25 cellular contexts compared by ENCODE assay signal in the genomic region with DNA sequence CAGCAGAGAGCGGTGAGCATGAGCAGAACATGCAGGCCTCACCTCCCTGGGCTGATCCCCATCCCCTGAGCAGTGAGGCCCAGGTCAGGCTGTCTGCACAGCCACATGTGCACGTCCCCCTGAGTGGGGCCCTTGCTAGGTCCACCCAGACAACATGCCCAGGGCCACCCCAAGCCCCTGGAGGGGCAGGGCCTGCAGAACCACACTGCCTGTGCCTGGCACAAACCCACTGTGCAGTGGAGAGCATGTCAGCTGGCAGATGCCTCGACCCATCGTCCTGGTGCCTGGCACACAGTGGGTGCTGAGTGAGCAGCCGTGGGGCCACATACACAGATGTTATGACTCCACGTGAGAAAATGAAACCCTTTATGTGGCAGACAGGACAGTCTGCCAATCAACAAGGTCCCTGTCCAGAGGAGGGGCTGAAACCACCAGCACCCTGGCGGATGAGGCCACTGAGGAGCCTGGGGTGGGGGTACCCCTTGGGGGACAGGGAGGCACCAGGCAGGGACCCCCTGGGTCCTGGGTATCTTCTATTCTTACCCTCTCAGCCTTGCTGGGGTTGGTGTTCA. TPM values are rescaled to one million over a fixed set of nuclear protein-coding genes. Genes with fewer than 3 reads are reported as not detected.
"Had no signal": no experiment of that assay in that cellular context is flagged by ENCODE, and none has a peak within 500 bp of the region (broad histone marks: within the 10 kb centered on the region; RNA-seq: fewer than 3 reads in every experiment).

No MANE protein-coding gene starts in this region.

- H3K4me3 Mint-ChIP-seq: IgD-negative memory B cell had no signal

- DNase-seq: MG63, NCI-H1092, NCI-H1105 treated with DMSO at 0.1 percent for 48 hours, NCI-H1417 treated with DMSO at 0.1 percent for 48 hours, NCI-H146, NCI-H1694 treated with DMSO at 0.1 percent for 48 hours, NCI-H1930, NCI-H2081, NCI-H2107, NCI-H2227 treated with DMSO at 0.1 percent for 48 hours, NCI-H446, NCI-H510A, NCI-H524 treated with DMSO at 0.1 percent for 48 hours, NCI-H69, NCI-H774, Right ventricle myocardium superior, RPMI8226, SIG-M5 had no signal

- H3K9ac ChIP-seq: KMS-11 had no signal

- H3K4me1 Mint-ChIP-seq: IgD-negative memory B cell had no signal

- H3K9me3 ChIP-seq: MG63 had no signal

- H3K4me2 ChIP-seq: KMS-11 had no signal

- H3K27ac Mint-ChIP-seq: IgD-negative memory B cell had no signal

- ATAC-seq: K562 had no signal

- H3K36me3 ChIP-seq: MG63, SJSA1 had no signal

- H3K27me3 ChIP-seq: MG63, SJSA1 had no signal

- H3K27ac ChIP-seq: HL-60, KMS-11, SJSA1, SK-N-MC had no signal

- H3K4me3 ChIP-seq: K562, MG63, SJSA1, SK-N-MC had no signal

- H3K4me1 ChIP-seq: SJSA1 had no signal

RNA-seq across cellular contexts. Expression of gene ANHX, which starts 8.3 kb away (rescaled TPM):
- total RNA-seq: K562, LHCN-M2, Right ventricle myocardium superior, SJSA1 had no signal
- polyA plus RNA-seq: IgD-negative memory B cell, K562 had no signal
